ENCODE assay signal across 14 cellular contexts in the genomic region with DNA sequence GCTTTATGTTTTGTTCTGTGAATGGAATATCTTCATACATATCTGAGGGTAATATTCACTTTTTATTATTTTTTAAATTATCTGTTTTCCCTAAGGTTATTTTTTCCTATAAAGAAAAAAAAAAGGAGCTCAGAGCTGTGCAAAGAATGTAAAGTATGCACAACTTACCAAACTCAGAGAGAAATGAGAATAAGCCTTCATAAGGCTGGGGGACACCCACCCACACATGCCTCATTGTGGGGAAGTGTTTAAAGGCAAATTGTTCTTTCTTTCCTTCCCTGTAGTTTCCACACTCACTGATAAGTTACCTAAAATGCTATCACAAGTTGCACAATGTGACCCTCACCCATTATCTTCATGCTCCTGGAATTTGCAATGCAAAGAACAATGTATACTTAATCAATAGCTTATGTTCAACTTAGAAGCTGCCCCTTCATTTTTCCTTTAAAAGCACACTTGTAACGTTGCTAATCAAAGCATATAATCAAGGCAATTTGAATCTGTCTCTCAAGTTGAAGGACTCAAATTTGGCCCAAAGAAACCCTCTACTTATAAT.
DNase-seq lines count a peak whose midpoint lies in the region; ATAC-seq and TF ChIP-seq lines count a peak whose summit lies in the region.
"Had no signal": no experiment of that assay in that cellular context is flagged by ENCODE, and none has a peak within 500 bp of the region (broad histone marks: within the 10 kb centered on the region; RNA-seq: fewer than 3 reads in every experiment).

No MANE protein-coding gene starts in this region.

- no peak overlapping the region for H3K4ac ChIP-seq in IMR-90 (ENCODE audit: low read depth, low read length)

- no peaks in the 10 kb centered on the region for H3K9me1 ChIP-seq in IMR-90 (ENCODE audit: insufficient read depth, low read length)

- H2AK5ac ChIP-seq in IMR-90 (ENCODE audit: low read depth, low read length) = no peak overlapping the region

- H3K27ac ChIP-seq in IMR-90 (ENCODE audit: insufficient read depth, low read length) = no peak overlapping the region

- dilution Hi-C loops in IMR-90 (cut with HindIII; ENCODE audit: low sequenced_read_pairs, unreplicated experiment) = no loop called here

- H2BK20ac ChIP-seq in IMR-90 (ENCODE audit: low read depth, low read length) = no peak overlapping the region

- BruUV-seq in IMR-90 (replicated peaks; lab: Mats Ljungman, UMichigan) = no TSS peak

- H3K27me3 ChIP-seq in IMR-90 (ENCODE audit: control insufficient read depth, insufficient read depth, low read length) = no peaks in the 10 kb centered on the region

- H3K9ac ChIP-seq in IMR-90 (ENCODE audit: low read depth, low read length) = no peak overlapping the region

- no peak overlapping the region for H2BK5ac ChIP-seq in IMR-90 (ENCODE audit: low read depth, low read length, poor library complexity, severe bottlenecking)

- H3K36me3 ChIP-seq in IMR-90 (ENCODE audit: control insufficient read depth, insufficient read depth, low read length) = no peaks in the 10 kb centered on the region

- no peaks in the 10 kb centered on the region for H3K4me1 ChIP-seq in IMR-90 (ENCODE audit: control insufficient read depth, insufficient read depth, low read length)

- H3K4me3 ChIP-seq in IMR-90 (ENCODE audit: insufficient read depth, low read depth, low read length) = no peak overlapping the region
- H3K4me3 ChIP-seq in skeletal muscle cell (ENCODE audit: low read depth, low read length) = no peak overlapping the region

- H3K79me1 ChIP-seq in IMR-90 (ENCODE audit: low read depth in 1 of 2, low read length in 2 of 2) = no peaks in the 10 kb centered on the region

- in situ Hi-C loops in IMR-90 (cut with MboI; ENCODE audit: low sequenced_read_pairs) = no loop called here

- H2AK9ac ChIP-seq in IMR-90 (replicated peaks; ENCODE audit: low read depth, low read length, poor library complexity) = no peak overlapping the region

- no peak for TF ChIP-seq RAD21 in IMR-90 (IDR thresholded peaks at IDR 0.05; ENCODE audit: low read length)

- ATAC-seq in IMR-90 (ENCODE audit: low read depth) = peak; percentile 68

- intact Hi-C loops in IMR-90 (cut with micrococcal nuclease) = no loop called here

- H2BK120ac ChIP-seq in IMR-90 (ENCODE audit: low read depth, low read length) = no peak overlapping the region

- POLR2A ChIA-PET in IMR-90 (lab: Charles Lee; ENCODE audit: unreplicated experiment) = no interaction called here

- no peak overlapping the region for H3K18ac ChIP-seq in IMR-90 (ENCODE audit: low read depth, low read length)

- no peaks in the 10 kb centered on the region for H4K20me1 ChIP-seq in IMR-90 (ENCODE audit: insufficient read depth, low read length)

- no peak overlapping the region for H3K56ac ChIP-seq in IMR-90 (ENCODE audit: extremely low read depth, insufficient read depth, low read length)

- no CpG with 5 or more reads among the region's 1 CpG for WGBS in IMR-90 (ENCODE audit: extremely low coverage in 2 of 2, insufficient read length in 1 of 2), 2 experiments

- no peak overlapping the region for H2BK15ac ChIP-seq in IMR-90 (ENCODE audit: low read depth, low read length)

- no peak overlapping the region for H4K91ac ChIP-seq in IMR-90 (ENCODE audit: insufficient read depth, low read depth, low read length)

- H3K9me3 ChIP-seq in IMR-90 (ENCODE audit: control insufficient read depth, insufficient read depth, low read length) = no peaks in the 10 kb centered on the region

- no peak overlapping the region for H2AFZ ChIP-seq in IMR-90 (replicated peaks; ENCODE audit: low read length, poor library complexity)

- no peak overlapping the region for H4K8ac ChIP-seq in IMR-90 (ENCODE audit: low read depth in 2 of 2, low read length in 2 of 2)

- TF ChIP-seq CTCF in IMR-90 (conservative IDR thresholded peaks at IDR 0.05; ENCODE audit: low read depth, low read length) = no peak

- peak; percentile 38 for DNase-seq in COLO829 (ENCODE audit: low spot score)
- DNase-seq in IMR-90 = peak; percentile 37
- peak; percentile 38 for DNase-seq in fibroblast of peridontal ligament (ENCODE audit: extremely low read depth)
- DNase-seq in skeletal muscle cell (ENCODE audit: low read depth) = peak; percentile 7
- DNase-seq in epidermal melanocyte (ENCODE audit: insufficient read length, low spot score) = no peak
- DNase-seq in H4 (ENCODE audit: low spot score) = no peak
- no peak for DNase-seq in NCI-H187 treated with DMSO at 0.1 percent for 48 hours (lab: John Stamatoyannopoulos, UW)
- DNase-seq: COR-L47, DMS 273 treated with DMSO at 0.1 percent for 48 hours, GOT3, KG1, NCI-H1436, NCI-H2029 treated with DMSO at 0.1 percent for 48 hours, NCI-H2171 had no signal

- TF ChIP-seq POLR2A in IMR-90 (IDR thresholded peaks at IDR 0.05; ENCODE audit: low read depth, low read length) = no peak

- H4K5ac ChIP-seq in IMR-90 (ENCODE audit: low read depth, low read length) = no peak overlapping the region

- CTCF ChIA-PET in IMR-90 (lab: Yijun Ruan, JAX) = interaction anchor here (0.6 kb wide), 3 partner anchors 73 to 319 kb away, joined by 4 read pairs; no protein-coding TSS in a partner anchor

- H3K14ac ChIP-seq in IMR-90 (replicated peaks; ENCODE audit: low read depth, low read length) = no peak overlapping the region

- no peak overlapping the region for H3K4me2 ChIP-seq in IMR-90 (ENCODE audit: low read depth, low read length)

- no peak overlapping the region for H3K23ac ChIP-seq in IMR-90 (ENCODE audit: low read depth, low read length)

TF ChIP-seq in IMR-90, 13 proteins besides CTCF, POLR2A, EP300 and RAD21:
- TF ChIP-seq FOS (IDR thresholded peaks at IDR 0.05; ENCODE audit: low read depth, low read length) (no peak), SMC3 (IDR thresholded peaks at IDR 0.05; ENCODE audit: low read depth, low read length) (no peak), NFE2L2 (IDR thresholded peaks at IDR 0.05; ENCODE audit: low read depth, low read length) (no peak), CEBPB (IDR thresholded peaks at IDR 0.05; ENCODE audit: low read depth, low read length) (no peak), RCOR1 (IDR thresholded peaks at IDR 0.05; ENCODE audit: insufficient replicate concordance, low read length) (no peak), MAZ (IDR thresholded peaks at IDR 0.05; ENCODE audit: borderline replicate concordance, low read depth, low read length) (no peak), MAFK (IDR thresholded peaks at IDR 0.05; ENCODE audit: low read depth, low read length) (no peak)

Comparison
In these comparisons a context has a peak if more than half of its experiments do, and no peak if none do; other contexts are left out.
1. DNase-seq: peak in COLO829 (single experiment), IMR-90 (single experiment), fibroblast of peridontal ligament (single experiment) and skeletal muscle cell (single experiment); none in epidermal melanocyte (single experiment), H4 (single experiment) and NCI-H187 treated with DMSO at 0.1 percent for 48 hours (single experiment).